In genomic region chr12:125467363-125467762, GRCh38 we compare ENCODE assay signal across 17 cellular contexts.
A peak's percentile ranks its signal among the peaks of the same experiment; 100 is the strongest.
DNase-seq lines count a peak whose midpoint lies in the region; ATAC-seq, FAIRE-seq and TF ChIP-seq lines count a peak whose summit lies in the region.
"Had no signal": no experiment of that assay in that cellular context is flagged by ENCODE, and none has a peak within 500 bp of the region (broad histone marks: within the 10 kb centered on the region; RNA-seq: fewer than 3 reads in every experiment).

No MANE protein-coding gene starts in this region.

- H3K4me1 ChIP-seq in adipocyte (ENCODE audit: control insufficient read depth, insufficient read depth, low read length) (no peaks in the 10 kb centered on the region), astrocyte (ENCODE audit: insufficient read depth, low read length) (peaks cover 6% of the 10 kb centered on the region)
- H3K4me1 ChIP-seq: Caco-2 had no signal

- no peak overlapping the region for H2AFZ ChIP-seq in astrocyte (ENCODE audit: low read depth, low read length)
- H2AFZ ChIP-seq: GM23248 had no signal

- H3K36me3 Mint-ChIP-seq in astrocyte (ENCODE audit: low read depth, unreplicated experiment), result no peaks in the 10 kb centered on the region
- H3K36me3 Mint-ChIP-seq: CD4-positive, alpha-beta memory T cell had no signal

- FAIRE-seq in astrocyte (lab: Jason Lieb, UNC) (no peak), urothelium cell line (lab: Jason Lieb, UNC) (no peak)
- FAIRE-seq: G401.6, GM19239, H1 had no signal

- no peak for ATAC-seq in HG02571 (IDR thresholded peaks at IDR 0.05; ENCODE audit: unreplicated experiment)

- H3K27ac Mint-ChIP-seq in astrocyte (ENCODE audit: unreplicated experiment), result peak overlapping the region; percentile 35
- H3K27ac Mint-ChIP-seq: CD4-positive, alpha-beta memory T cell had no signal

- H3K4me1 Mint-ChIP-seq in astrocyte (ENCODE audit: low read depth, unreplicated experiment), result peaks cover 25% of the 10 kb centered on the region
- H3K4me1 Mint-ChIP-seq: CD4-positive, alpha-beta memory T cell had no signal

- no peak overlapping the region for H3K27ac ChIP-seq in astrocyte (ENCODE audit: low read depth, low read length)
- H3K27ac ChIP-seq: GM23248 had no signal

- H3K27me3 Mint-ChIP-seq in astrocyte (ENCODE audit: low read depth, unreplicated experiment), result no peaks in the 10 kb centered on the region
- H3K27me3 Mint-ChIP-seq: CD4-positive, alpha-beta memory T cell had no signal

- H3K9me3 ChIP-seq in adipocyte (ENCODE audit: control insufficient read depth, low read length) (no peaks in the 10 kb centered on the region), astrocyte (ENCODE audit: insufficient read depth, low read depth, low read length) (no peaks in the 10 kb centered on the region)
- H3K9me3 ChIP-seq: Caco-2 had no signal

- TF ChIP-seq CTCF in astrocyte (IDR thresholded peaks at IDR 0.05; ENCODE audit: insufficient read depth, low read depth, low read length), result no peak

- H3K36me3 ChIP-seq in adipocyte (ENCODE audit: control insufficient read depth, insufficient read depth, low read length, severe bottlenecking), result no peaks in the 10 kb centered on the region
- no peaks in the 10 kb centered on the region for H3K36me3 ChIP-seq in astrocyte (ENCODE audit: insufficient read depth, low read length)

- H4K20me1 ChIP-seq in astrocyte (ENCODE audit: insufficient read depth, low read length), result no peaks in the 10 kb centered on the region

- no peak overlapping the region for H3K4me3 ChIP-seq in adipocyte (ENCODE audit: low read length)
- H3K4me3 ChIP-seq in astrocyte (ENCODE audit: insufficient read depth, low read depth, low read length), result no peak overlapping the region
- H3K4me3 ChIP-seq: GM23248 had no signal

- peak overlapping the region; percentile 53 for H3K4me2 ChIP-seq in astrocyte (ENCODE audit: low read length)

- H3K79me2 ChIP-seq in astrocyte (ENCODE audit: insufficient read depth, low read length), result no peaks in the 10 kb centered on the region

- H3K27me3 ChIP-seq in adipocyte (replicated peaks; ENCODE audit: control insufficient read depth, insufficient read depth, low read length) (no peaks in the 10 kb centered on the region), astrocyte (ENCODE audit: insufficient read depth, low read length) (no peaks in the 10 kb centered on the region)

- H3K9ac ChIP-seq in adipocyte (ENCODE audit: low read length) (no peak overlapping the region), astrocyte (ENCODE audit: low read length) (no peak overlapping the region)
- H3K9ac ChIP-seq: GM23248 had no signal

- no peaks in the 10 kb centered on the region for H3K9me3 Mint-ChIP-seq in astrocyte (ENCODE audit: unreplicated experiment)

- peak overlapping the region; percentile 34 for H3K4me3 Mint-ChIP-seq in astrocyte (ENCODE audit: unreplicated experiment)
- H3K4me3 Mint-ChIP-seq: CD4-positive, alpha-beta memory T cell had no signal

- DNase-seq in adipocyte (ENCODE audit: low read depth) (peak; percentile 17), astrocyte (ENCODE audit: low read depth) (peak; percentile 37), fibroblast of peridontal ligament (ENCODE audit: extremely low read depth) (peak; percentile 10), urothelium cell line (ENCODE audit: low spot score) (peak; percentile 27)
- DNase-seq in activated CD8-positive, alpha-beta memory T cell treated with anti-CD3 and anti-CD28 coated beads, Interleukin-2, amount 50 U/mL, for 48 hours, result no peak
- DNase-seq: C1 segment of cervical spinal cord; Caco-2; CD4-positive, alpha-beta memory T cell; DMS153; DND-41; GM23248; H7; HCEC 1CT had no signal
